ENCODE assay signal across 8 cellular contexts in genomic region chr20:41004561-41005360, GRCh38. TPM values are rescaled to one million over a fixed set of nuclear protein-coding genes. Genes with fewer than 3 reads are reported as not detected.
DNase-seq lines count a peak whose midpoint lies in the region; ATAC-seq and TF ChIP-seq lines count a peak whose summit lies in the region.

No MANE protein-coding gene starts in this region.

- H3K4me1 ChIP-seq in psoas muscle = peaks cover 29% of the 10 kb centered on the region

- ATAC-seq in psoas muscle = peak; percentile 92 to 97 (median 94)
- ATAC-seq in GM18861 (IDR thresholded peaks at IDR 0.05; ENCODE audit: unreplicated experiment) = no peak

- no peaks in the 10 kb centered on the region for H3K36me3 ChIP-seq in psoas muscle (ENCODE audit: insufficient read depth in 1 of 2, low read depth in 1 of 2)

- no peak for TF ChIP-seq CTCF in epithelial cell of esophagus (IDR thresholded peaks at IDR 0.05; ENCODE audit: insufficient read depth, low read depth, low read length, missing control alignments)
- no peak for TF ChIP-seq CTCF in psoas muscle (IDR thresholded peaks at IDR 0.05)

- intact Hi-C loops in psoas muscle (cut with DNase I) = loop anchor here in 1 of 2 donors (2.0 kb wide), 1 partner anchor 24 kb away; the partner anchor contains the start of gene TOP1

- H3K27ac ChIP-seq in psoas muscle = peak overlapping the region; percentile 62

- 25 to 28% (median 27%) methylated on average over 8 of the region's 8 CpGs for WGBS in psoas muscle, 3 donors

- peak; percentile 17 for DNase-seq in EH (ENCODE audit: low read depth)
- peak; percentile 76 for DNase-seq in RKO (ENCODE audit: low spot score)
- DNase-seq in epithelial cell of esophagus (ENCODE audit: low read depth) = peak; percentile 84
- DNase-seq in psoas muscle = peak; percentile 67 to 73
- DNase-seq in SK-N-DZ (ENCODE audit: low spot score) = no peak
- no peak for DNase-seq in NCI-H187 (lab: John Stamatoyannopoulos, UW)
- DNase-seq in NCI-H128 (lab: John Stamatoyannopoulos, UW; ENCODE audit: unreplicated experiment) = no peak

- H3K4me3 ChIP-seq in epithelial cell of esophagus (ENCODE audit: low read length) = no peak overlapping the region
- no peak overlapping the region for H3K4me3 ChIP-seq in psoas muscle

- H3K27me3 ChIP-seq in psoas muscle (ENCODE audit: insufficient read depth in 3 of 3, low read length in 2 of 3) = no peaks in the 10 kb centered on the region

- H3K9me3 ChIP-seq in psoas muscle = peaks cover 9% of the 10 kb centered on the region

RNA-seq across cellular contexts. Expression of gene TOP1, which starts 23.9 kb away (rescaled TPM):
- 10 to 100 TPM; 19.9 to 30.7 (median 22.9) TPM for total RNA-seq in psoas muscle
- 10 to 100 TPM; 10.6 to 24.6 (median 19.9) TPM for polyA plus RNA-seq in psoas muscle
- polyA plus RNA-seq in SK-N-DZ (2014; cell fraction: cytosol; rRNA removed) = 27.6 and 27.7 TPM in 2 replicates
- 27.3 and 45.7 TPM in 2 replicates for polyA plus RNA-seq in SK-N-DZ (2014; cell fraction: nucleus; rRNA removed)

Comparison
In these comparisons a context has a peak if more than half of its experiments do, and no peak if none do; other contexts are left out.
1. DNase-seq: peak in EH (single experiment), RKO (single experiment), epithelial cell of esophagus (single experiment) and psoas muscle (2 of 2); none in SK-N-DZ (single experiment), NCI-H187 (0 of 2) and NCI-H128 (single experiment).